ENCODE assay signal across 1 cellular context in the genomic region with DNA sequence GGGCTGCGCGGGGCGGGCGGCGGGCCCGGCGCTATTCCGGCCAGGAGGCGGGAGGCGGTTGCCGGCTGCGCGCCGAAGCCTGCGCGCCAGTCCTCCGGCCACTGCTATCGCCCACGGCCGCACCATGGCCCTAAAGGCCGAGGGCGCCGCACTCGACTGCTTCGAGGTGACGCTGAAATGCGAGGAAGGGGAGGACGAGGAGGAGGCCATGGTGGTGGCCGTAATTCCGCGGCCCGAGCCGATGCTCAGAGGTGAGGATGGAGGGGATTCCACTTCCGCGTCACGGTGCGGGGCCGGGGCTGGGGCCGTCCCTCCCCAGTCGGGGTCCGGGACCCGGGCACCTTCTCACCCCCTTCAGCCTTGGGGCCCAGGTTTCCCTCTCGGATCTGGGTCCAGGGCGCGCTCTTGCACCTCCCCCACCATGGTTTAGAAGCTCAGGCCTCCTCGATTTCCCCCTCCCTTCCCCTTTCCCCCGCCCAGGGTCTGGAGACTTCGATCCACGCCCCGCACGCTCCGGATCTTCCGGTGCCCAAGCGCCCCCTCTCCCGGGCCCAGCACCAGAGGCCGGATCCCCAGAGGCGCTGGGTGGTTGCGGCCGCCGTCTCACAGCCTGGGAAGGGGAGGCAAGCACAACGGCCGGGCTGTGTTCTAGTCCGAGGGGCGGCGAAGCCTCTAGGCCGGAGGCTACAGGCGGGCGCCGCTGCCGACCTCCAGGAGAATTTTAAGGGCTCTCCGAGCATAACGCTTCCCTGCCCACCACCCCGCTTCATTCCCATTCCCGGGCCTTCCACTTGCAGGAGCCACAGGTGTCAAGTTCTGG.
TF ChIP-seq lines count a peak whose summit lies in the region.

No MANE protein-coding gene starts in this region.

TF ChIP-seq in HEK293, 187 proteins besides CTCF, POLR2A, EP300 and RAD21 (continued from another document):
- TF ChIP-seq ZNF747 (tag by site-specific recombination; IDR thresholded peaks at IDR 0.05), result no peak
TF ChIP-seq in HEK293: peak in this region for 22.
